In genomic region chr6:156881687-156882629, GRCh38 we compare ENCODE assay signal across 1 cellular context.
TF ChIP-seq lines count a peak whose summit lies in the region.

No MANE protein-coding gene starts in this region.

TF ChIP-seq in GM23338, 12 proteins besides CTCF, POLR2A, EP300 and RAD21 (continued from another document):
- TF ChIP-seq ETS1 (IDR thresholded peaks at IDR 0.05) (no peak), EZH2 (IDR thresholded peaks at IDR 0.05; ENCODE audit: low read depth, unreplicated experiment) (no peak), EZH2phosphoT487 (IDR thresholded peaks at IDR 0.05; ENCODE audit: unreplicated experiment) (no peak)
